ENCODE assay signal across 1 cellular context in the genomic region with DNA sequence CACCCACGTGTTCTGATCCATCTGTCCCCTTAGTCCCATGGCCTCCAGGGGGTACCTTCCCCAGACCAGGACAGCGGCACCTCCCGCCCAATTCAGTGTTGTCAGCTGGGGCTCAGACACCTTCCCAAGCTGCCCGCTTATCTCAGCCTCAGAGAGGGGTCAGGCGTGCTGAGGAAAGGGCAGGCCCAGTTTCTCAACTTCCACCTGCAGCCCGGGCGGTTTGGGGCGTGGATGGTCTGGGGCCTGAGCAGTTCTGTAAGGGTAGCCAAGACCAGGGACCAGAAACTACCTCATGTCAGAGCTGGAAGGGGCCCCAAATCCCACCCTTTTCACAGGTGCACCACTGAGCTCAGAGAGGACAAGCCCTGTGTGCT.
TF ChIP-seq lines count a peak whose summit lies in the region.

No MANE protein-coding gene starts in this region.

TF ChIP-seq in IMR-90, 13 proteins besides CTCF, POLR2A, EP300 and RAD21 (continued from another document):
- TF ChIP-seq BHLHE40 (IDR thresholded peaks at IDR 0.05; ENCODE audit: low read depth, low read length) = no peak
- TF ChIP-seq, protein P1, sequence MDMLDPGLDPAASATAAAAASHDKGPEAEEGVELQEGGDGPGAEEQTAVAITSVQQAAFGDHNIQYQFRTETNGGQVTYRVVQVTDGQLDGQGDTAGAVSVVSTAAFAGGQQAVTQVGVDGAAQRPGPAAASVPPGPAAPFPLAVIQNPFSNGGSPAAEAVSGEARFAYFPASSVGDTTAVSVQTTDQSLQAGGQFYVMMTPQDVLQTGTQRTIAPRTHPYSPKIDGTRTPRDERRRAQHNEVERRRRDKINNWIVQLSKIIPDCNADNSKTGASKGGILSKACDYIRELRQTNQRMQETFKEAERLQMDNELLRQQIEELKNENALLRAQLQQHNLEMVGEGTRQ (IDR thresholded peaks at IDR 0.05; ENCODE audit: low read depth, low read length) = no peak
- TF ChIP-seq FOS (IDR thresholded peaks at IDR 0.05; ENCODE audit: low read depth, low read length) = no peak
- no peak for TF ChIP-seq RCOR1 (IDR thresholded peaks at IDR 0.05; ENCODE audit: insufficient replicate concordance, low read length)
- TF ChIP-seq CEBPB (IDR thresholded peaks at IDR 0.05; ENCODE audit: low read depth, low read length) = no peak
- no peak for TF ChIP-seq CHD1 (IDR thresholded peaks at IDR 0.05; ENCODE audit: low read depth, low read length)
- no peak for TF ChIP-seq MXI1 (IDR thresholded peaks at IDR 0.05; ENCODE audit: borderline replicate concordance, low read depth, low read length)
- TF ChIP-seq, protein P2, sequence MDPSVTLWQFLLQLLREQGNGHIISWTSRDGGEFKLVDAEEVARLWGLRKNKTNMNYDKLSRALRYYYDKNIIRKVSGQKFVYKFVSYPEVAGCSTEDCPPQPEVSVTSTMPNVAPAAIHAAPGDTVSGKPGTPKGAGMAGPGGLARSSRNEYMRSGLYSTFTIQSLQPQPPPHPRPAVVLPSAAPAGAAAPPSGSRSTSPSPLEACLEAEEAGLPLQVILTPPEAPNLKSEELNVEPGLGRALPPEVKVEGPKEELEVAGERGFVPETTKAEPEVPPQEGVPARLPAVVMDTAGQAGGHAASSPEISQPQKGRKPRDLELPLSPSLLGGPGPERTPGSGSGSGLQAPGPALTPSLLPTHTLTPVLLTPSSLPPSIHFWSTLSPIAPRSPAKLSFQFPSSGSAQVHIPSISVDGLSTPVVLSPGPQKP (IDR thresholded peaks at IDR 0.05; ENCODE audit: borderline replicate concordance, low read depth, low read length) = no peak
- TF ChIP-seq SMC3 (IDR thresholded peaks at IDR 0.05; ENCODE audit: low read depth, low read length) = no peak
- no peak for TF ChIP-seq RFX5 (IDR thresholded peaks at IDR 0.05; ENCODE audit: low read depth, low read length)
TF ChIP-seq in IMR-90: peak in this region for 0.
